ENCODE assay signal across 7 cellular contexts in the genomic region with DNA sequence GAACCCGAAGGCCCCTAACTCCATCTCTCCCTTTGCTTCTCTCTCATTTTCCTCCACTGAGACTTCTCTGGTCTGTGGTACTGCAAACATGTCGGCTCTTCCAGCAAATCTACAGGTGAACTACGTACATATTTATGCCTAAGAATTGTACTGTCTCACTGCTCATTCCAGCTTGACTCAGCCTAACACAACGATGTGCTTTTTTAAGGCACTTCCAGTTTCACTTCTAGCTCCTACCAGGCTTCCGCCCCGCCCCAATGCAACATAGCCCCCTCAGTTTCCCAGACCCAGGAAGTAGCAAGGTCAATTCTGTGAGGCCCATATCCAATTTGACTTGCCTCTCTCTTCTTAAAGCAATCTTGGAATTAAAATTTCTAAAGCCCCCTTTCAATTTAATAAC.
A peak's percentile ranks its signal among the peaks of the same experiment; 100 is the strongest.
DNase-seq lines count a peak whose midpoint lies in the region; ATAC-seq and TF ChIP-seq lines count a peak whose summit lies in the region.

No MANE protein-coding gene starts in this region.

- peak; percentile 46 for DNase-seq in T-helper 9 cell
- DNase-seq in breast epithelium (ENCODE audit: low spot score in 2 of 2), result peak in 1 of 2 donors; percentile 32
- DNase-seq in right lobe of liver, result peak in 1 of 3 donors; percentile 51
- peak; percentile 72 for DNase-seq in stimulated activated CD8-positive, alpha-beta memory T cell treated with anti-CD3 and anti-CD28 coated beads, Interleukin-4, amount 100 ng/mL, for 48 hours
- no peak for DNase-seq in mesendoderm

- no peak overlapping the region for H3K4ac ChIP-seq in mesendoderm (ENCODE audit: low read depth, low read length)

- ATAC-seq in GM19043 (IDR thresholded peaks at IDR 0.05; ENCODE audit: low read depth, unreplicated experiment), result peak; percentile 95
- ATAC-seq in HG03159 (IDR thresholded peaks at IDR 0.05; ENCODE audit: unreplicated experiment), result peak; percentile 94
- peak; percentile 92 to 99 (median 94) for ATAC-seq in right lobe of liver

- intact Hi-C loops in breast epithelium (cut with DNase I; ENCODE audit: low total_unique reads), result no loop called here
- intact Hi-C loops in right lobe of liver (cut with DNase I), result no loop called here

- H3K4me3 ChIP-seq in breast epithelium, result peak overlapping the region; percentile 16 to 59 (median 33)
- peak overlapping the region in 2 of 3 donors; percentile 27 to 42 for H3K4me3 ChIP-seq in right lobe of liver
- no peak overlapping the region for H3K4me3 ChIP-seq in mesendoderm (ENCODE audit: low read length)

- WGBS in right lobe of liver (ENCODE audit: insufficient coverage, low coverage, low lambda C conversion rate, missing lambda C conversion rate), result 5% methylated on average over 6 of the region's 6 CpGs
- WGBS in mesendoderm (ENCODE audit: extremely low coverage, insufficient coverage, low lambda C conversion rate), result no CpG with 5 or more reads among the region's 6 CpGs

- H3K9me3 ChIP-seq in breast epithelium (no peaks in the 10 kb centered on the region), right lobe of liver (no peaks in the 10 kb centered on the region)

- no peak overlapping the region for H3K18ac ChIP-seq in mesendoderm (ENCODE audit: low read length)

- H3K36me3 ChIP-seq in breast epithelium (no peaks in the 10 kb centered on the region), right lobe of liver (no peaks in the 10 kb centered on the region), mesendoderm (ENCODE audit: control insufficient read depth, insufficient read depth, low read length) (no peaks in the 10 kb centered on the region)

- TF ChIP-seq CTCF in breast epithelium (IDR thresholded peaks at IDR 0.05), result no peak
- no peak for TF ChIP-seq CTCF in right lobe of liver (IDR thresholded peaks at IDR 0.05)

- peaks cover 20% of the 10 kb centered on the region for H3K79me2 ChIP-seq in mesendoderm (ENCODE audit: control insufficient read depth, insufficient read depth, low read length)

- H3K23ac ChIP-seq in mesendoderm (ENCODE audit: low read length), result no peak overlapping the region

- no peak overlapping the region for H4K5ac ChIP-seq in mesendoderm (ENCODE audit: low read length)

- H2BK120ac ChIP-seq in mesendoderm (ENCODE audit: low read depth, low read length), result no peak overlapping the region

- H3K4me1 ChIP-seq in breast epithelium, result peaks cover 0 to 8% of the 10 kb centered on the region in 2 donors
- H3K4me1 ChIP-seq in right lobe of liver, result peaks cover 0 to 19% (median 1%) of the 10 kb centered on the region in 4 donors
- H3K4me1 ChIP-seq in mesendoderm (ENCODE audit: control insufficient read depth, low read depth, low read length), result no peaks in the 10 kb centered on the region

- no peak for TF ChIP-seq POLR2A in breast epithelium (IDR thresholded peaks at IDR 0.05)
- no peak for TF ChIP-seq POLR2A in right lobe of liver (IDR thresholded peaks at IDR 0.05)

- H2BK15ac ChIP-seq in mesendoderm (replicated peaks; ENCODE audit: low read depth), result no peak overlapping the region

- no peak overlapping the region for H2AK5ac ChIP-seq in mesendoderm (ENCODE audit: low read length)

- H3K27ac ChIP-seq in breast epithelium (peak overlapping the region; percentile 82 to 86), right lobe of liver (peak overlapping the region; percentile 25 to 71 (median 70)), mesendoderm (ENCODE audit: low read depth, low read length) (no peak overlapping the region)

- no peak overlapping the region for H2BK5ac ChIP-seq in mesendoderm (ENCODE audit: low read length)

- no peak overlapping the region for H3K9ac ChIP-seq in mesendoderm (ENCODE audit: low read length)

- no peak overlapping the region for H3K4me2 ChIP-seq in mesendoderm (ENCODE audit: low read length)

- peaks cover 7% of the 10 kb centered on the region for H3K79me1 ChIP-seq in mesendoderm (ENCODE audit: low read length)

- H3K56ac ChIP-seq in mesendoderm (ENCODE audit: low read length), result no peak overlapping the region

- no peaks in the 10 kb centered on the region for H3K27me3 ChIP-seq in breast epithelium
- no peaks in the 10 kb centered on the region for H3K27me3 ChIP-seq in right lobe of liver
- H3K27me3 ChIP-seq in mesendoderm (ENCODE audit: insufficient read depth, low read length, poor library complexity), result no peaks in the 10 kb centered on the region

- no peak overlapping the region for H4K8ac ChIP-seq in mesendoderm (ENCODE audit: low read depth, low read length)
